ENCODE assay signal across 12 cellular contexts in genomic region chr14:57485635-57486034, GRCh38. TPM values are rescaled to one million over a fixed set of nuclear protein-coding genes. Genes with fewer than 3 reads are reported as not detected.
DNase-seq lines count a peak whose midpoint lies in the region; ATAC-seq lines count a peak whose summit lies in the region.
"Had no signal": no experiment of that assay in that cellular context is flagged by ENCODE, and none has a peak within 500 bp of the region (broad histone marks: within the 10 kb centered on the region; RNA-seq: fewer than 3 reads in every experiment).

No MANE protein-coding gene starts in this region.

- H3K27me3 Mint-ChIP-seq in activated CD8-positive, alpha-beta memory T cell treated with anti-CD3 and anti-CD28 coated beads, Interleukin-2, amount 10 ng/mL, durations not matched to agents 7 days and 5 days, result peaks cover 16% of the 10 kb centered on the region
- no peaks in the 10 kb centered on the region for H3K27me3 Mint-ChIP-seq in stimulated activated memory B cell treated with anti-CD40 and anti-IgM and Interleukin-4, amounts not matched to agents 10 μg/mL and 1 μg/mL and 100 μg/mL, for 72 hours

- H3K4me1 Mint-ChIP-seq in activated CD8-positive, alpha-beta memory T cell treated with anti-CD3 and anti-CD28 coated beads, Interleukin-2, amount 10 ng/mL, durations not matched to agents 7 days and 5 days, result no peaks in the 10 kb centered on the region
- H3K4me1 Mint-ChIP-seq in stimulated activated memory B cell treated with anti-CD40 and anti-IgM and Interleukin-4, amounts not matched to agents 10 μg/mL and 1 μg/mL and 100 μg/mL, for 72 hours, result no peaks in the 10 kb centered on the region

- H3K36me3 Mint-ChIP-seq in activated CD8-positive, alpha-beta memory T cell treated with anti-CD3 and anti-CD28 coated beads, Interleukin-2, amount 10 ng/mL, durations not matched to agents 7 days and 5 days, result no peaks in the 10 kb centered on the region
- no peaks in the 10 kb centered on the region for H3K36me3 Mint-ChIP-seq in stimulated activated memory B cell treated with anti-CD40 and anti-IgM and Interleukin-4, amounts not matched to agents 10 μg/mL and 1 μg/mL and 100 μg/mL, for 72 hours

- DNase-seq in activated CD8-positive, alpha-beta memory T cell treated with anti-CD3 and anti-CD28 coated beads, Interleukin-2, amount 10 ng/mL, durations not matched to agents 7 days and 5 days, result no peak
- no peak for DNase-seq in activated CD8-positive, alpha-beta memory T cell treated with anti-CD3 and anti-CD28 coated beads for 24 hours
- DNase-seq in activated CD8-positive, alpha-beta memory T cell treated with anti-CD3 and anti-CD28 coated beads, Interleukin-2, amount 50 U/mL, for 48 hours, result no peak
- DNase-seq in NCI-H1105 treated with DMSO at 0.1 percent for 48 hours (lab: John Stamatoyannopoulos, UW), result no peak
- DNase-seq in NCI-H69 (lab: John Stamatoyannopoulos, UW), result no peak
- DNase-seq: activated CD4-positive, alpha-beta T cell treated with anti-CD3 and anti-CD28 coated beads for 1 hour; NCI-H1694 treated with DMSO at 0.1 percent for 48 hours had no signal

- CTCF ChIA-PET in activated CD8-positive, alpha-beta memory T cell treated with anti-CD3 and anti-CD28 coated beads, Interleukin-2, amount 10 ng/mL, durations not matched to agents 7 days and 5 days (lab: Charles Lee), result interaction anchor here (1.0 kb wide), 1 partner anchor 71 kb away, joined by 3 read pairs; no protein-coding TSS in a partner anchor

- no peak overlapping the region for H3K27ac Mint-ChIP-seq in activated CD8-positive, alpha-beta memory T cell treated with anti-CD3 and anti-CD28 coated beads, Interleukin-2, amount 10 ng/mL, durations not matched to agents 7 days and 5 days
- no peak overlapping the region for H3K27ac Mint-ChIP-seq in stimulated activated memory B cell treated with anti-CD40 and anti-IgM and Interleukin-4, amounts not matched to agents 10 μg/mL and 1 μg/mL and 100 μg/mL, for 72 hours

- ATAC-seq in activated CD8-positive, alpha-beta memory T cell treated with anti-CD3 and anti-CD28 coated beads, Interleukin-2, amount 10 ng/mL, durations not matched to agents 7 days and 5 days, result peak; percentile 71
- peak; percentile 94 for ATAC-seq in GM21786 (IDR thresholded peaks at IDR 0.05; ENCODE audit: unreplicated experiment)
- peak; percentile 95 for ATAC-seq in HG03280 (IDR thresholded peaks at IDR 0.05; ENCODE audit: unreplicated experiment)
- peak; percentile 86 for ATAC-seq in stimulated activated memory B cell treated with anti-CD40 and anti-IgM and Interleukin-4, amounts not matched to agents 10 μg/mL and 1 μg/mL and 100 μg/mL, for 72 hours

- H3K9me3 Mint-ChIP-seq in activated CD8-positive, alpha-beta memory T cell treated with anti-CD3 and anti-CD28 coated beads, Interleukin-2, amount 10 ng/mL, durations not matched to agents 7 days and 5 days (ENCODE audit: low read depth), result no peaks in the 10 kb centered on the region
- H3K9me3 Mint-ChIP-seq in stimulated activated memory B cell treated with anti-CD40 and anti-IgM and Interleukin-4, amounts not matched to agents 10 μg/mL and 1 μg/mL and 100 μg/mL, for 72 hours, result no peaks in the 10 kb centered on the region

- H3K4me3 Mint-ChIP-seq in activated CD8-positive, alpha-beta memory T cell treated with anti-CD3 and anti-CD28 coated beads, Interleukin-2, amount 10 ng/mL, durations not matched to agents 7 days and 5 days, result no peak overlapping the region
- no peak overlapping the region for H3K4me3 Mint-ChIP-seq in stimulated activated memory B cell treated with anti-CD40 and anti-IgM and Interleukin-4, amounts not matched to agents 10 μg/mL and 1 μg/mL and 100 μg/mL, for 72 hours

RNA-seq across cellular contexts. Expression of gene CCDC198, which starts 8.0 kb away (rescaled TPM):
- total RNA-seq in activated CD8-positive, alpha-beta memory T cell treated with anti-CD3 and anti-CD28 coated beads, Interleukin-2, amount 10 ng/mL, durations not matched to agents 7 days and 5 days, result not detected
- total RNA-seq: A172, skeletal muscle tissue had no signal
